Comparison of ENCODE assay signal across 10 cellular contexts in the genomic region with DNA sequence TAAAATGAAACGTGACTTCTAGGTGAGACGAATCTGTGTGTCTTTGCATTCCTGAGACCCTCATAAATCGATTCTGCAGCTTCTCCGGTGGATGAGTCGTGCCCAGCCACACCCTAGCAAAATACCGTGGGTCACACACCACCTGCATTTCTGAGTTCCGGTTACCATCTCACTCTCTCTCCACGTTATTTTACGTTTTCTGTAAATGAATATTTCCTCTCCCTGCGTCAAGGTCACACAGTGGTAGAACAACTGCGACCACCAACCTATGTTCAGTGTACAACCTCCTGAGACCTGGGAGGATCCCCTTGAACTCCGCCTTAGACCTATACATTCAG. TPM values are rescaled to one million over a fixed set of nuclear protein-coding genes. Genes with fewer than 3 reads are reported as not detected.
A peak's percentile ranks its signal among the peaks of the same experiment; 100 is the strongest.
DNase-seq lines count a peak whose midpoint lies in the region; ATAC-seq, FAIRE-seq and TF ChIP-seq lines count a peak whose summit lies in the region.
"Had no signal": no experiment of that assay in that cellular context is flagged by ENCODE, and none has a peak within 500 bp of the region (broad histone marks: within the 10 kb centered on the region; RNA-seq: fewer than 3 reads in every experiment).

No MANE protein-coding gene starts in this region.

- H3F3A ChIP-seq in neural cell (ENCODE audit: insufficient read depth, low read length, poor library complexity, severe bottlenecking), result no peaks in the 10 kb centered on the region

- H3K4me1 Mint-ChIP-seq in CD4-positive, CD25-positive, alpha-beta regulatory T cell, result peaks cover 5 to 31% (median 10%) of the 10 kb centered on the region in 4 donors

- ATAC-seq in CD4-positive, CD25-positive, alpha-beta regulatory T cell (ENCODE audit: low read depth in 2 of 2), result no peak
- no peak for ATAC-seq in HG03095 (IDR thresholded peaks at IDR 0.05; ENCODE audit: unreplicated experiment)

- H2AFZ ChIP-seq in KMS-11 (ENCODE audit: low read depth) (no peak overlapping the region), neural cell (ENCODE audit: low read depth, low read length) (no peak overlapping the region)

- no peak for TF ChIP-seq CTCF in KMS-11 (conservative IDR thresholded peaks at IDR 0.05; ENCODE audit: low read depth, low read length)
- TF ChIP-seq CTCF in dorsolateral prefrontal cortex (IDR thresholded peaks at IDR 0.05 in 54 of 56, conservative IDR thresholded peaks at IDR 0.05 in 2 of 56; ENCODE audit: low read depth in 1 of 56, partially characterized antibody in 56 of 56), result no peak
- no peak for TF ChIP-seq CTCF in neural cell (IDR thresholded peaks at IDR 0.05; ENCODE audit: poor library complexity, severe bottlenecking)

- no peaks in the 10 kb centered on the region for H3K9me3 Mint-ChIP-seq in CD4-positive, CD25-positive, alpha-beta regulatory T cell

- no peaks in the 10 kb centered on the region for H3K27me3 Mint-ChIP-seq in CD4-positive, CD25-positive, alpha-beta regulatory T cell
- H3K27me3 Mint-ChIP-seq: activated naive CD8-positive, alpha-beta T cell had no signal

- peaks cover 57% of the 10 kb centered on the region for H3K79me2 ChIP-seq in KMS-11 (ENCODE audit: insufficient read depth, low read depth)
- H3K79me2 ChIP-seq in neural cell (replicated peaks; ENCODE audit: insufficient read depth, low read length), result peaks cover 61% of the 10 kb centered on the region

- no peak for TF ChIP-seq EP300 in neural cell (conservative IDR thresholded peaks at IDR 0.05; ENCODE audit: poor library complexity, severe bottlenecking)

- no peak overlapping the region for H3K4me3 Mint-ChIP-seq in CD4-positive, CD25-positive, alpha-beta regulatory T cell
- H3K4me3 Mint-ChIP-seq: activated naive CD8-positive, alpha-beta T cell had no signal

- peak overlapping the region; percentile 80 for H3K4me3 ChIP-seq in CD4-positive, CD25-positive, alpha-beta regulatory T cell (ENCODE audit: low read depth, low read length)
- H3K4me3 ChIP-seq in KMS-11 (IDR thresholded peaks at IDR 0.05; ENCODE audit: insufficient read depth, low read depth, low read length) (peak overlapping the region; percentile 55), dorsolateral prefrontal cortex (peak overlapping the region; percentile 56 to 99 (median 91)), neural cell (ENCODE audit: low read length) (peak overlapping the region; percentile 77)

- H3K27ac ChIP-seq in CD4-positive, CD25-positive, alpha-beta regulatory T cell (ENCODE audit: insufficient read depth, low read length, poor library complexity, severe bottlenecking), result peak overlapping the region; percentile 89
- peak overlapping the region; percentile 60 for H3K27ac ChIP-seq in KMS-11
- peak overlapping the region; percentile 84 to 100 (median 99) for H3K27ac ChIP-seq in dorsolateral prefrontal cortex
- peak overlapping the region; percentile 91 for H3K27ac ChIP-seq in neural cell (ENCODE audit: low read length)

- peak overlapping the region; percentile 89; the same call in 1 of the 2 replicates for H3K9ac ChIP-seq in KMS-11
- H3K9ac ChIP-seq in neural cell (ENCODE audit: low read length), result peak overlapping the region; percentile 88

- peaks cover 33% of the 10 kb centered on the region for H3K4me1 ChIP-seq in CD4-positive, CD25-positive, alpha-beta regulatory T cell (ENCODE audit: control insufficient read depth, insufficient read depth, low read length, poor library complexity, severe bottlenecking)
- peaks cover 32% of the 10 kb centered on the region for H3K4me1 ChIP-seq in KMS-11 (ENCODE audit: low read depth, poor library complexity, severe bottlenecking)

- FAIRE-seq in urothelium cell line (lab: Jason Lieb, UNC), result no peak

- no peak for TF ChIP-seq RAD21 in neural cell (conservative IDR thresholded peaks at IDR 0.05)

- H4K20me1 ChIP-seq in KMS-11 (ENCODE audit: insufficient read depth) (peaks cover 24% of the 10 kb centered on the region), neural cell (ENCODE audit: insufficient read depth) (peaks cover 16% of the 10 kb centered on the region)

- peak overlapping the region; percentile 87 for H3K4me2 ChIP-seq in KMS-11
- H3K4me2 ChIP-seq in neural cell (ENCODE audit: low read length), result peak overlapping the region; percentile 95

- no peaks in the 10 kb centered on the region for H3K27me3 ChIP-seq in CD4-positive, CD25-positive, alpha-beta regulatory T cell (ENCODE audit: control insufficient read depth, insufficient read depth, low read length)
- H3K27me3 ChIP-seq in KMS-11 (ENCODE audit: insufficient read depth, low read depth) (no peaks in the 10 kb centered on the region), dorsolateral prefrontal cortex (no peaks in the 10 kb centered on the region), neural cell (ENCODE audit: insufficient read depth, low read depth, low read length) (no peaks in the 10 kb centered on the region)

- H3K9me3 ChIP-seq in CD4-positive, CD25-positive, alpha-beta regulatory T cell (ENCODE audit: control insufficient read depth in 2 of 2, low read length in 2 of 2), result no peaks in the 10 kb centered on the region
- H3K9me3 ChIP-seq in neural cell (ENCODE audit: low read length), result no peaks in the 10 kb centered on the region

- no peak overlapping the region for H3K27ac Mint-ChIP-seq in CD4-positive, CD25-positive, alpha-beta regulatory T cell
- H3K27ac Mint-ChIP-seq: activated naive CD8-positive, alpha-beta T cell had no signal

- H3K36me3 Mint-ChIP-seq in CD4-positive, CD25-positive, alpha-beta regulatory T cell, result peaks cover 3% of the 10 kb centered on the region

- DNase-seq in CD4-positive, CD25-positive, alpha-beta regulatory T cell, result peak in 1 of 3 donors; percentile 52
- DNase-seq in dorsolateral prefrontal cortex (no peak), superior temporal gyrus (ENCODE audit: extremely low spot score) (no peak), mucosa of gallbladder (ENCODE audit: low spot score) (no peak), urothelium cell line (ENCODE audit: low spot score) (no peak)
- DNase-seq: NCI-H1930 had no signal

- H3K36me3 ChIP-seq in CD4-positive, CD25-positive, alpha-beta regulatory T cell (ENCODE audit: control insufficient read depth, insufficient read depth, low read length), result peaks cover 11% of the 10 kb centered on the region
- H3K36me3 ChIP-seq in KMS-11 (ENCODE audit: insufficient read depth) (peaks cover 6% of the 10 kb centered on the region; the same call in 1 of the 2 replicates), neural cell (ENCODE audit: insufficient read depth, low read length) (no peaks in the 10 kb centered on the region)

- intact Hi-C loops in dorsolateral prefrontal cortex (cut with DNase I), result loop anchor here (2.0 to 10.0 kb wide), 6 partner anchors 51 to 529 kb away; a partner anchor contains a TSS

- H3K9me2 ChIP-seq in neural cell (ENCODE audit: insufficient read depth, low read length), result no peaks in the 10 kb centered on the region

TF ChIP-seq in neural cell, 6 proteins besides CTCF, POLR2A, EP300 and RAD21:
- TF ChIP-seq SMC3 (conservative IDR thresholded peaks at IDR 0.05; ENCODE audit: poor library complexity) (peak; percentile 10), MXI1 (conservative IDR thresholded peaks at IDR 0.05; ENCODE audit: poor library complexity, severe bottlenecking) (peak; percentile 64), POLR2AphosphoS5 (IDR thresholded peaks at IDR 0.05) (no peak), TAF1 (IDR thresholded peaks at IDR 0.05; ENCODE audit: low read depth) (no peak), EZH2 (IDR thresholded peaks at IDR 0.05; ENCODE audit: borderline replicate concordance, insufficient read depth, low read length, poor library complexity, severe bottlenecking) (no peak)
- TF ChIP-seq, protein P1, sequence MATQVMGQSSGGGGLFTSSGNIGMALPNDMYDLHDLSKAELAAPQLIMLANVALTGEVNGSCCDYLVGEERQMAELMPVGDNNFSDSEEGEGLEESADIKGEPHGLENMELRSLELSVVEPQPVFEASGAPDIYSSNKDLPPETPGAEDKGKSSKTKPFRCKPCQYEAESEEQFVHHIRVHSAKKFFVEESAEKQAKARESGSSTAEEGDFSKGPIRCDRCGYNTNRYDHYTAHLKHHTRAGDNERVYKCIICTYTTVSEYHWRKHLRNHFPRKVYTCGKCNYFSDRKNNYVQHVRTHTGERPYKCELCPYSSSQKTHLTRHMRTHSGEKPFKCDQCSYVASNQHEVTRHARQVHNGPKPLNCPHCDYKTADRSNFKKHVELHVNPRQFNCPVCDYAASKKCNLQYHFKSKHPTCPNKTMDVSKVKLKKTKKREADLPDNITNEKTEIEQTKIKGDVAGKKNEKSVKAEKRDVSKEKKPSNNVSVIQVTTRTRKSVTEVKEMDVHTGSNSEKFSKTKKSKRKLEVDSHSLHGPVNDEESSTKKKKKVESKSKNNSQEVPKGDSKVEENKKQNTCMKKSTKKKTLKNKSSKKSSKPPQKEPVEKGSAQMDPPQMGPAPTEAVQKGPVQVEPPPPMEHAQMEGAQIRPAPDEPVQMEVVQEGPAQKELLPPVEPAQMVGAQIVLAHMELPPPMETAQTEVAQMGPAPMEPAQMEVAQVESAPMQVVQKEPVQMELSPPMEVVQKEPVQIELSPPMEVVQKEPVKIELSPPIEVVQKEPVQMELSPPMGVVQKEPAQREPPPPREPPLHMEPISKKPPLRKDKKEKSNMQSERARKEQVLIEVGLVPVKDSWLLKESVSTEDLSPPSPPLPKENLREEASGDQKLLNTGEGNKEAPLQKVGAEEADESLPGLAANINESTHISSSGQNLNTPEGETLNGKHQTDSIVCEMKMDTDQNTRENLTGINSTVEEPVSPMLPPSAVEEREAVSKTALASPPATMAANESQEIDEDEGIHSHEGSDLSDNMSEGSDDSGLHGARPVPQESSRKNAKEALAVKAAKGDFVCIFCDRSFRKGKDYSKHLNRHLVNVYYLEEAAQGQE (IDR thresholded peaks at IDR 0.05; ENCODE audit: borderline replicate concordance), result peak; percentile 14

RNA-seq across cellular contexts. Expression of a gene that starts 1.1 kb away (rescaled TPM):
- 57.5 TPM for total RNA-seq in CD4-positive, CD25-positive, alpha-beta regulatory T cell
- 100 to 1,000 TPM in 2 of 4 donors, 10 to 100 TPM in 2; 87.8 to 186 (median 122) TPM for polyA plus RNA-seq in CD4-positive, CD25-positive, alpha-beta regulatory T cell
- total RNA-seq in dorsolateral prefrontal cortex, result 1,000 to 10,000 TPM in 48 of 120 experiments, 100 to 1,000 TPM in 72; 191 to 1,478 (median 946) TPM
- polyA plus RNA-seq in neural cell, result 298 and 300 TPM in 2 replicates
- 214 and 224 TPM in 2 replicates for polyA minus RNA-seq in neural cell
- total RNA-seq in mucosa of gallbladder, result 213 TPM
